ENCODE assay signal across 1 cellular context in genomic region chr19:17762505-17763229, GRCh38.
TF ChIP-seq lines count a peak whose summit lies in the region.

No MANE protein-coding gene starts in this region.

TF ChIP-seq in endothelial cell of umbilical vein, 7 proteins besides CTCF, POLR2A, EP300 and RAD21:
- TF ChIP-seq JUN (IDR thresholded peaks at IDR 0.05; ENCODE audit: borderline replicate concordance, insufficient read depth, insufficient read length, low read depth), result no peak
- TF ChIP-seq MYC (IDR thresholded peaks at IDR 0.05; ENCODE audit: low read depth, low read length), result no peak
- TF ChIP-seq GATA2 (IDR thresholded peaks at IDR 0.05; ENCODE audit: insufficient read depth, insufficient read length, low read depth, low read length), result no peak
